Comparison of ENCODE assay signal across 15 cellular contexts in genomic region chr12:48109424-48109823, GRCh38.
"Had no signal": no experiment of that assay in that cellular context is flagged by ENCODE, and none has a peak within 500 bp of the region (broad histone marks: within the 10 kb centered on the region; RNA-seq: fewer than 3 reads in every experiment).

No MANE protein-coding gene starts in this region.

- H3K27ac Mint-ChIP-seq: activated CD8-positive, alpha-beta memory T cell treated with anti-CD3 and anti-CD28 coated beads, Interleukin-2, amount 10 ng/mL, durations not matched to agents 7 days and 5 days; activated naive CD4-positive, alpha-beta T cell treated with anti-CD3 and anti-CD28 coated beads, Interleukin-2, amount 10 ng/mL, durations not matched to agents 7 days and 5 days; progenitor cell of endocrine pancreas had no signal

- DNase-seq: activated CD4-positive, alpha-beta T cell treated with anti-CD3 and anti-CD28 coated beads for 1 hour; activated CD4-positive, alpha-beta T cell treated with anti-CD3 and anti-CD28 coated beads, Interleukin-2, amount 50 U/mL, for 48 hours; activated CD8-positive, alpha-beta memory T cell treated with anti-CD3 and anti-CD28 coated beads, Interleukin-2, amount 10 ng/mL, durations not matched to agents 7 days and 5 days; activated naive CD4-positive, alpha-beta T cell treated with anti-CD3 and anti-CD28 coated beads, Interleukin-2, amount 10 ng/mL, durations not matched to agents 7 days and 5 days; dermis blood vessel endothelial cell; effector memory CD8-positive, alpha-beta T cell; foreskin fibroblast; hypothalamus; islet precursor cell; midbrain; occipital lobe; SW 1271; upper lobe of right lung; WERI-Rb-1 had no signal

- H3K36me3 Mint-ChIP-seq: activated CD8-positive, alpha-beta memory T cell treated with anti-CD3 and anti-CD28 coated beads, Interleukin-2, amount 10 ng/mL, durations not matched to agents 7 days and 5 days; activated naive CD4-positive, alpha-beta T cell treated with anti-CD3 and anti-CD28 coated beads, Interleukin-2, amount 10 ng/mL, durations not matched to agents 7 days and 5 days had no signal

- ATAC-seq: activated CD8-positive, alpha-beta memory T cell treated with anti-CD3 and anti-CD28 coated beads, Interleukin-2, amount 10 ng/mL, durations not matched to agents 7 days and 5 days; effector memory CD8-positive, alpha-beta T cell; upper lobe of right lung had no signal

- H3K27me3 Mint-ChIP-seq: progenitor cell of endocrine pancreas had no signal

- H3K4me3 Mint-ChIP-seq: activated CD8-positive, alpha-beta memory T cell treated with anti-CD3 and anti-CD28 coated beads, Interleukin-2, amount 10 ng/mL, durations not matched to agents 7 days and 5 days; activated naive CD4-positive, alpha-beta T cell treated with anti-CD3 and anti-CD28 coated beads, Interleukin-2, amount 10 ng/mL, durations not matched to agents 7 days and 5 days; effector memory CD8-positive, alpha-beta T cell had no signal

- H3K9me3 Mint-ChIP-seq: activated naive CD4-positive, alpha-beta T cell treated with anti-CD3 and anti-CD28 coated beads, Interleukin-2, amount 10 ng/mL, durations not matched to agents 7 days and 5 days; effector memory CD8-positive, alpha-beta T cell had no signal
